16 cellular contexts compared by ENCODE assay signal in the genomic region with DNA sequence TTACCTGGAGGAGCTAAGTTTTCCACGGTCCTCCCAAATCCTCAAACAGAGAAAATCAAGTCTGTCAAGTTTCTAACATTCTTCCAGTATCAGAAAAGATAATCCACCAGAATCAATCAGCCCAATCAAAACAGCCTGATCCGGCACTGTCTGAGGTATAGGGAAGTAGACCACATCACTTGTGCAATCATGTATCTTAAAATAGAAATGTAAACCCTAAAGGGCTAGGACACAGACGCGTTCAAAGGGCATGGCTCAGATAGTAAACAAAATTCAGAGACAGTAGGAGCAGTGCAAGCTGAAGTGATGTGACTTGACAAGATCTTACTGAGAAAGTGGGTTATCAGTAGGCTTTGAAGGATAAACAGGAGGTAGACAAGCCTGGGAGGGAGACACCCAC.
"Had no signal": no experiment of that assay in that cellular context is flagged by ENCODE, and none has a peak within 500 bp of the region (broad histone marks: within the 10 kb centered on the region; RNA-seq: fewer than 3 reads in every experiment).

No MANE protein-coding gene starts in this region.

- ATAC-seq: activated T-cell treated with anti-CD3 and anti-CD28 coated beads, Interleukin-2, amount 50 U/mL, for 4 hours; heart left ventricle; left colon; lower lobe of right lung; mucosa of descending colon; right cardiac atrium; stimulated activated naive CD8-positive, alpha-beta T cell treated with anti-CD3 and anti-CD28 coated beads, Interleukin-15, Interleukin-2, amounts not matched to agents 100 U/mL and 50 U/mL, for 24 hours; WTC11 had no signal

- DNase-seq: activated effector memory CD4-positive, alpha-beta T cell treated with anti-CD3 and anti-CD28 coated beads, Interleukin-2, amount 50 U/mL, for 16 hours; activated naive CD4-positive, alpha-beta T cell treated with anti-CD3 and anti-CD28 coated beads, Interleukin-2, amount 10 ng/mL, durations not matched to agents 7 days and 5 days; activated T-cell treated with anti-CD3 and anti-CD28 coated beads, Interleukin-2, amount 50 U/mL, for 4 hours; cerebellar nuclear complex; heart left ventricle; left colon; lower lobe of right lung; mucosa of descending colon; naive B cell; nucleus accumbens; right cardiac atrium; stimulated activated CD4-positive, alpha-beta T cell treated with anti-CD3 and anti-CD28 coated beads, Interleukin-12 subunit alpha, Interleukin-12 subunit beta, amount 100 ng/mL, for 4 hours; stimulated activated CD4-positive, alpha-beta T cell treated with anti-CD3 and anti-CD28 coated beads, Interleukin-4, amount 100 ng/mL, for 4 hours; stimulated activated naive CD8-positive, alpha-beta T cell treated with anti-CD3 and anti-CD28 coated beads, Interleukin-15, Interleukin-2, amounts not matched to agents 100 U/mL and 50 U/mL, for 24 hours; upper lobe of left lung had no signal
